8 cellular contexts compared by ENCODE assay signal in the genomic region with DNA sequence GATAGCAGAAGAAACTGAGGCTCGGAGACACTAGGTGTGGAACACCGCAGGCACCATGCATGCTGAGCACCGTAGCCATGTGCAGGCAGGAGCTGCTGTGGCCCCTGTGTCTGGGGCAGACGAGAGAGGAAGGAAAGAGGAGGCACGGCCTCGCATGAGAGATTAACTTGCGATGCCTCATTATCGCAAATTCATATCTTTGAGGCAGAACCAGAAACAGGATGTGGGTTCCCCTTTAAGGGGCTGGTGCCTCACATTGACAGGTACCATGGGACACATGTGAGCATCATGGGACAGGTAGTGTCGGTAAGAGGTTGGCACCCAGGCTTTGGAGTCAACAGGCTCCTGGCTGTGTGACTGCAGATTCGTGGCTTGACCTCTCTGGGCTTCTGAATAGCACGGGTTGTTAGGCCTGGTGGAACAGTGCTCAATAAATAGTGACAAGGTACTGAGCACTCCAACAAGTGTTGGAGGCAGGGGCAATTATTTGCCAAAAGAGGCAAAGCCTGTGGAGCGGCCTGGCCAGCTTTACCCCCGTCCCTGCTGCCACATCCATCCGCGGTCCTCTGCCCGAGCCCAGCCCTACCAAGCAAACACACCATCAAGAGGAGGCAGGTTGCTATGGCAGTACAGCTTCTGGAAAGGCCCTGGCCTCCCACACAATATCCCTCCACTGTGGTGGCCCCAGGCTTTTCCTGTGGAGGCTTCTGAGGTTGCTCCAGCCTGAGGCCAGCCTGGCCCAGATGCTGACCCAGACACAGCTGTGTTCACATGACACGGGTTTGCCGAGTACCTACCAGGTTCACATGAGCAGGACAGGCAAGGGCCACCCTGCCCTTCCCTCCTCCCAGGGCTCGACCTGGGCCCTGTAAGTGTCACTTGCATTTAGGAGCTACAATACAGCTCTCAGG. TPM values are rescaled to one million over a fixed set of nuclear protein-coding genes. Genes with fewer than 3 reads are reported as not detected.
DNase-seq lines count a peak whose midpoint lies in the region; ATAC-seq lines count a peak whose summit lies in the region.

No MANE protein-coding gene starts in this region.

- H3K4me1 Mint-ChIP-seq in CD8-positive, alpha-beta memory T cell = peaks cover 84 to 96% (median 89%) of the 10 kb centered on the region in 3 donors

- H3K27ac ChIP-seq in CD8-positive, alpha-beta memory T cell (ENCODE audit: low read depth, low read length) = peak overlapping the region; percentile 84

- POLR2A ChIA-PET in CD8-positive, alpha-beta memory T cell (lab: Charles Lee) = interaction anchor here (0.7 to 3.4 kb wide), 10 partner anchors 8 to 96 kb away, joined by 3 to 30 read pairs (median 8); partner anchors contain the start of genes EEIG1, NAIF1 and PIP5KL1

- no peaks in the 10 kb centered on the region for H3K27me3 ChIP-seq in CD8-positive, alpha-beta memory T cell (ENCODE audit: insufficient read depth, low read length, poor library complexity, severe bottlenecking)

- H3K27ac Mint-ChIP-seq in CD8-positive, alpha-beta memory T cell = peak overlapping the region; percentile 96 to 99 (median 98)

- peaks cover 93% of the 10 kb centered on the region for H3K4me1 ChIP-seq in CD8-positive, alpha-beta memory T cell (ENCODE audit: insufficient read depth, low read length)

- no peaks in the 10 kb centered on the region for H3K36me3 ChIP-seq in CD8-positive, alpha-beta memory T cell (ENCODE audit: insufficient read depth, low read length)

- no peaks in the 10 kb centered on the region for H3K27me3 Mint-ChIP-seq in CD8-positive, alpha-beta memory T cell

- H3K4me3 Mint-ChIP-seq in CD8-positive, alpha-beta memory T cell = peak overlapping the region; percentile 72 to 90 (median 80)

- H3K9me3 Mint-ChIP-seq in CD8-positive, alpha-beta memory T cell = no peaks in the 10 kb centered on the region

- peak overlapping the region; percentile 60 for H3K4me3 ChIP-seq in CD8-positive, alpha-beta memory T cell (ENCODE audit: low read length)

- peak; percentile 64 to 94 (median 91) for DNase-seq in CD8-positive, alpha-beta memory T cell
- peak; percentile 74 to 75 for DNase-seq in activated CD4-positive, alpha-beta T cell treated with anti-CD3 and anti-CD28 coated beads for 4 hours
- peak; percentile 60 for DNase-seq in stimulated activated CD8-positive, alpha-beta memory T cell treated with anti-CD3 and anti-CD28 coated beads, Interleukin-12 subunit alpha, Interleukin-12 subunit beta, amount 100 ng/mL, for 1 hour (ENCODE audit: low read depth)
- DNase-seq in NOMO-1 (lab: John Stamatoyannopoulos, UW; ENCODE audit: unreplicated experiment in 2 of 2) = no peak

- peaks cover 0 to 2% (median 0%) of the 10 kb centered on the region in 3 donors for H3K36me3 Mint-ChIP-seq in CD8-positive, alpha-beta memory T cell

- CTCF ChIA-PET in CD8-positive, alpha-beta memory T cell (lab: Charles Lee) = interaction anchor here (0.9 to 18.2 kb wide), 15 partner anchors 8 to 76 kb away, joined by 3 to 485 read pairs (median 4); partner anchors contain the start of genes EEIG1 and NAIF1

- no peaks in the 10 kb centered on the region for H3K9me3 ChIP-seq in CD8-positive, alpha-beta memory T cell (ENCODE audit: low read length)

- ATAC-seq in HG03066 (IDR thresholded peaks at IDR 0.05; ENCODE audit: low read depth, unreplicated experiment) = peak; percentile 45
- peak; percentile 68 for ATAC-seq in esophagus mucosa
- ATAC-seq in HG02840 (IDR thresholded peaks at IDR 0.05; ENCODE audit: low FRiP score, unreplicated experiment) = no peak
- no peak for ATAC-seq in HG03025 (IDR thresholded peaks at IDR 0.05; ENCODE audit: low FRiP score, unreplicated experiment)

RNA-seq across cellular contexts. Expression of gene NAIF1, which starts 40.6 kb away (rescaled TPM):
- total RNA-seq in CD8-positive, alpha-beta memory T cell = 10 to 100 TPM; 13.1 to 14.0 TPM
- polyA plus RNA-seq in CD8-positive, alpha-beta memory T cell = 13.5 TPM
- total RNA-seq in esophagus mucosa = 7.1 TPM

RNA-seq across cellular contexts. Expression of gene SLC25A25, which starts 41.5 kb away (rescaled TPM):
- total RNA-seq in CD8-positive, alpha-beta memory T cell = 10 to 100 TPM; 17.7 to 17.8 TPM
- 19.8 TPM for polyA plus RNA-seq in CD8-positive, alpha-beta memory T cell
- 15.2 TPM for total RNA-seq in esophagus mucosa

RNA-seq across cellular contexts. Expression of gene EEIG1, which starts 45.7 kb away (rescaled TPM):
- total RNA-seq in CD8-positive, alpha-beta memory T cell = 10 to 100 TPM; 82.2 to 93.3 TPM
- polyA plus RNA-seq in CD8-positive, alpha-beta memory T cell = 167 TPM
- total RNA-seq in esophagus mucosa = 108 TPM

Comparison
In these comparisons a context has a peak if more than half of its experiments do, and no peak if none do; other contexts are left out.
1. DNase-seq: peak in CD8-positive, alpha-beta memory T cell (5 of 5), activated CD4-positive, alpha-beta T cell treated with anti-CD3 and anti-CD28 coated beads for 4 hours (2 of 2) and stimulated activated CD8-positive, alpha-beta memory T cell treated with anti-CD3 and anti-CD28 coated beads, Interleukin-12 subunit alpha, Interleukin-12 subunit beta, amount 100 ng/mL, for 1 hour (single experiment); none in NOMO-1 (0 of 2).
2. ATAC-seq: peak in HG03066 (single experiment) and esophagus mucosa (single experiment); none in HG02840 (single experiment) and HG03025 (single experiment).